ENCODE assay signal across 31 cellular contexts in genomic region chr1:18731591-18732235, GRCh38.
"Had no signal": no experiment of that assay in that cellular context is flagged by ENCODE, and none has a peak within 500 bp of the region (broad histone marks: within the 10 kb centered on the region; RNA-seq: fewer than 3 reads in every experiment).

No MANE protein-coding gene starts in this region.

- H3K9me3 Mint-ChIP-seq: activated CD4-positive, alpha-beta T cell treated with anti-CD3 and anti-CD28 coated beads, Interleukin-2, amount 10 ng/mL, durations not matched to agents 24 days and 14 days; activated CD8-positive, alpha-beta T cell treated with anti-CD3 and anti-CD28 coated beads for 36 hours; activated naive CD4-positive, alpha-beta T cell treated with anti-CD3 and anti-CD28 coated beads, Interleukin-2, amount 50 U/mL, for 72 hours; activated T-cell treated with anti-CD3 and anti-CD28 coated beads, Interleukin-2, amount 50 U/mL, for 72 hours; activated T-helper 17 cell treated with anti-CD3 and anti-CD28 coated beads, Interleukin-2, amount 50 U/mL, for 72 hours; central memory CD8-positive, alpha-beta T cell; T-helper 1 cell treated with Interleukin-12 subunit alpha and Interleukin-12 subunit beta and Interleukin-4 antibody, amounts not matched to agents 30 μg/mL and 1 μg/mL, for 36 hours; T-helper 2 cell treated with Interferon-gamma antibody and Interleukin-4, amounts not matched to agents 5 μg/mL and 100 μg/mL, for 36 hours had no signal

- H3K4me1 ChIP-seq: Peyer's patch, SJSA1 had no signal

- H3K9me3 ChIP-seq: Peyer's patch, SJSA1, SK-N-SH had no signal

- H3K27me3 ChIP-seq: cardiac muscle cell, Peyer's patch had no signal

- H3K36me3 ChIP-seq: cardiac muscle cell, Peyer's patch, SJSA1 had no signal

- H3K36me3 Mint-ChIP-seq: activated naive CD4-positive, alpha-beta T cell treated with anti-CD3 and anti-CD28 coated beads, Interleukin-2, amount 50 U/mL, for 72 hours had no signal

- H3K27ac Mint-ChIP-seq: activated CD4-positive, alpha-beta T cell treated with anti-CD3 and anti-CD28 coated beads, Interleukin-2, amount 10 ng/mL, durations not matched to agents 24 days and 14 days; activated CD8-positive, alpha-beta T cell treated with anti-CD3 and anti-CD28 coated beads for 36 hours; activated naive CD4-positive, alpha-beta T cell treated with anti-CD3 and anti-CD28 coated beads, Interleukin-2, amount 50 U/mL, for 72 hours; activated T-cell treated with anti-CD3 and anti-CD28 coated beads, Interleukin-2, amount 50 U/mL, for 72 hours; activated T-helper 17 cell treated with anti-CD3 and anti-CD28 coated beads, Interleukin-2, amount 50 U/mL, for 72 hours; T-helper 1 cell treated with Interleukin-12 subunit alpha and Interleukin-12 subunit beta and Interleukin-4 antibody, amounts not matched to agents 30 μg/mL and 1 μg/mL, for 36 hours; T-helper 2 cell treated with Interferon-gamma antibody and Interleukin-4, amounts not matched to agents 5 μg/mL and 100 μg/mL, for 36 hours had no signal

- H3K27ac ChIP-seq: cardiac muscle cell, Peyer's patch, SJSA1 had no signal

- H3K9ac ChIP-seq: SK-N-SH had no signal

- H3K4me3 ChIP-seq: cardiac muscle cell, Peyer's patch, SJSA1 had no signal

- H3K4me3 Mint-ChIP-seq: activated CD4-positive, alpha-beta T cell treated with anti-CD3 and anti-CD28 coated beads, Interleukin-2, amount 10 ng/mL, durations not matched to agents 24 days and 14 days; activated CD8-positive, alpha-beta T cell treated with anti-CD3 and anti-CD28 coated beads for 36 hours; activated T-cell treated with anti-CD3 and anti-CD28 coated beads, Interleukin-2, amount 50 U/mL, for 72 hours; activated T-helper 17 cell treated with anti-CD3 and anti-CD28 coated beads, Interleukin-2, amount 50 U/mL, for 72 hours; central memory CD8-positive, alpha-beta T cell; T-helper 1 cell treated with Interleukin-12 subunit alpha and Interleukin-12 subunit beta and Interleukin-4 antibody, amounts not matched to agents 30 μg/mL and 1 μg/mL, for 36 hours; T-helper 2 cell treated with Interferon-gamma antibody and Interleukin-4, amounts not matched to agents 5 μg/mL and 100 μg/mL, for 36 hours had no signal

- H3K4me1 Mint-ChIP-seq: activated CD4-positive, alpha-beta T cell treated with anti-CD3 and anti-CD28 coated beads, Interleukin-2, amount 10 ng/mL, durations not matched to agents 24 days and 14 days; activated T-helper 17 cell treated with anti-CD3 and anti-CD28 coated beads, Interleukin-2, amount 50 U/mL, for 72 hours; central memory CD8-positive, alpha-beta T cell had no signal

- ATAC-seq: activated CD8-positive, alpha-beta T cell treated with anti-CD3 and anti-CD28 coated beads for 36 hours; activated naive CD4-positive, alpha-beta T cell treated with anti-CD3 and anti-CD28 coated beads, Interleukin-2, amount 50 U/mL, for 72 hours; activated T-cell treated with anti-CD3 and anti-CD28 coated beads, Interleukin-2, amount 50 U/mL, for 72 hours; activated T-helper 17 cell treated with anti-CD3 and anti-CD28 coated beads, Interleukin-2, amount 50 U/mL, for 72 hours; PC-3 had no signal

- DNase-seq: activated CD4-positive, alpha-beta T cell treated with anti-CD3 and anti-CD28 coated beads, Interleukin-2, amount 10 ng/mL, durations not matched to agents 24 days and 14 days; activated CD4-positive, alpha-beta T cell treated with anti-CD3 and anti-CD28 coated beads, Interleukin-2, amount 50 U/mL, for 4 hours; activated CD8-positive, alpha-beta T cell treated with anti-CD3 and anti-CD28 coated beads for 36 hours; activated effector memory CD4-positive, alpha-beta T cell treated with anti-CD3 and anti-CD28 coated beads, Interleukin-2, amount 50 U/mL, for 16 hours; activated naive CD4-positive, alpha-beta T cell; activated T-cell treated with anti-CD3 and anti-CD28 coated beads, Interleukin-2, amount 50 U/mL, for 1 hour; activated T-cell treated with anti-CD3 and anti-CD28 coated beads, Interleukin-2, amount 50 U/mL, for 72 hours; anterior cingulate cortex; NCI-H1092 treated with DMSO at 0.1 percent for 48 hours; NCI-H1417; NCI-H146; NCI-H187; NCI-H2081; NCI-H2171 treated with DMSO at 0.1 percent for 48 hours; NCI-H2227 treated with DMSO at 0.1 percent for 48 hours; NCI-H446; NCI-H510A treated with DMSO at 0.1 percent for 48 hours; NCI-H526 treated with DMSO at 0.1 percent for 48 hours; NK-92 treated with Interleukin-12 subunit alpha and Interleukin-12 subunit beta, amount 100 ng/mL, for 24 hours; PC-3; RPMI8226; SHP77 treated with DMSO at 0.1 percent for 48 hours; SK-N-SH had no signal
